18 cellular contexts compared by ENCODE assay signal in the genomic region with DNA sequence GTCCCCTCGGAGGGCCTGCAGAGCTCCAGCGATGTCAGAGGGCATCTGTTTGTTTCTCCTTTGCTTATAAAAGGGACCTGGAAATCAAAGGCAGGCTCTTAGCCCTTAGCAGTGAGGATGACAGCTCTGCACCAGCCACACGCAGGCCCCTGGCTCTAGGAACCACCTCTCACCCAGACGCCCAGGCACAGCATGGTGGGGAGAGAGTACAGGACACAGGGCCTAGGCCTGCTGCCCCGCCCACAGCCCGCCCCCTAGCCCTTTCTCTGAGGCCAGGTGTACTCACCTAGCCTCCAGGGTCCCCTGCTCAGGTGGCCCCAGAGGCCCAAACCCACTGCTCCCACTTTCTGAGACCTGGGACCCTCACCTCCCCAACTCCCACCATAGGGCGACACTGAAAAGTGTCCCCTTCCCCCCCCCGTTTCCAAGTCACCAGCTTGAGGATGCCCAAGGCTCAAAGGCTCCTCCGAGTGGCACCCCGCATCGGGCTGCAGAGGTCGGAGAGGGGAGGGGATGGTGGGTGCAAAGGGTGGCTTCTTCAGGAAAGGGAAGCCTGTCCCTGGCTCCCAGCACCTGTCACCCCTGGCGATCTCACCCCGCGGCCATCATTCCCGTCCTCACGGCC. TPM values are rescaled to one million over a fixed set of nuclear protein-coding genes. Genes with fewer than 3 reads are reported as not detected.
DNase-seq lines count a peak whose midpoint lies in the region; TF ChIP-seq lines count a peak whose summit lies in the region.
"Had no signal": no experiment of that assay in that cellular context is flagged by ENCODE, and none has a peak within 500 bp of the region (broad histone marks: within the 10 kb centered on the region; RNA-seq: fewer than 3 reads in every experiment).

No MANE protein-coding gene starts in this region.

- no peak overlapping the region for H3K4me2 ChIP-seq in osteoblast (ENCODE audit: insufficient read depth, low read length)

- H3K4me1 ChIP-seq in HUES48 (ENCODE audit: control insufficient read depth, insufficient read depth, low read length) (no peaks in the 10 kb centered on the region), NT2/D1 (ENCODE audit: insufficient read depth, insufficient read length) (peaks cover 4% of the 10 kb centered on the region), osteoblast (ENCODE audit: insufficient read depth, low read length) (no peaks in the 10 kb centered on the region)
- H3K4me1 ChIP-seq: SJSA1 had no signal

- peaks cover 44% of the 10 kb centered on the region for H3K27me3 ChIP-seq in HUES48 (ENCODE audit: control insufficient read depth, insufficient read depth, low read length)
- peaks cover 50% of the 10 kb centered on the region for H3K27me3 ChIP-seq in NT2/D1 (ENCODE audit: insufficient read depth, insufficient read length)
- H3K27me3 ChIP-seq in osteoblast (ENCODE audit: insufficient read depth, low read length), result peaks cover 24% of the 10 kb centered on the region

- H3K9ac ChIP-seq in HUES48 (ENCODE audit: low read depth, low read length) (0 out of 2 replicates have a peak overlapping the region, but pooled peaks have one; percentile 21), NT2/D1 (ENCODE audit: insufficient read length, low read depth) (no peak overlapping the region)

- DNase-seq in NT2/D1 (ENCODE audit: low read depth, low spot score) (no peak), osteoblast (ENCODE audit: insufficient read length, low spot score, missing footprints) (peak; percentile 60), foreskin fibroblast (no peak), NCI-H226 (no peak), NCI-H2029 treated with DMSO at 0.1 percent for 48 hours (lab: John Stamatoyannopoulos, UW) (no peak)
- no peak for DNase-seq in activated CD4-positive, alpha-beta T cell treated with anti-CD3 and anti-CD28 coated beads for 1 hour
- DNase-seq: AML-193; Calu3; hypothalamus; stimulated activated CD4-positive, alpha-beta T cell treated with anti-CD3 and anti-CD28 coated beads, Interleukin-4, amount 100 ng/mL, for 1 hour; stimulated activated naive CD8-positive, alpha-beta T cell treated with anti-CD3 and anti-CD28 coated beads, Interleukin-15, amount 100 ng/mL, for 72 hours had no signal

- no peaks in the 10 kb centered on the region for H3K79me2 ChIP-seq in osteoblast (ENCODE audit: insufficient read depth, low read length)

- H3K36me3 ChIP-seq in HUES48 (ENCODE audit: control insufficient read depth, insufficient read depth, low read length) (no peaks in the 10 kb centered on the region), NT2/D1 (ENCODE audit: insufficient read depth, insufficient read length, low read length) (no peaks in the 10 kb centered on the region), osteoblast (ENCODE audit: insufficient read depth, low read length) (no peaks in the 10 kb centered on the region)
- H3K36me3 ChIP-seq: SJSA1 had no signal

- no peak for TF ChIP-seq CTCF in osteoblast (IDR thresholded peaks at IDR 0.05; ENCODE audit: extremely low read depth, low read depth, low read length)
- no peak for TF ChIP-seq CTCF in foreskin fibroblast (IDR thresholded peaks at IDR 0.05; ENCODE audit: low read depth, low read length)

- H3K9me3 ChIP-seq in HUES48 (ENCODE audit: control insufficient read depth, insufficient read depth, low read length) (no peaks in the 10 kb centered on the region), NT2/D1 (ENCODE audit: insufficient read depth, low read length) (no peaks in the 10 kb centered on the region), iPS-18c (ENCODE audit: control insufficient read depth, insufficient read depth, low read length) (no peaks in the 10 kb centered on the region), osteoblast (ENCODE audit: low read depth, low read length) (no peaks in the 10 kb centered on the region)
- H3K9me3 ChIP-seq: SJSA1 had no signal

- H3K27ac ChIP-seq in HUES48 (ENCODE audit: low read depth, low read length) (no peak overlapping the region), osteoblast (ENCODE audit: low read depth, low read length) (no peak overlapping the region)
- H3K27ac ChIP-seq: SJSA1 had no signal

- H4K20me1 ChIP-seq in osteoblast (ENCODE audit: insufficient read depth, low read length), result no peaks in the 10 kb centered on the region

- H3K4me3 ChIP-seq in HUES48 (ENCODE audit: low read depth, low read length), result peak overlapping the region; percentile 84
- H3K4me3 ChIP-seq in NT2/D1 (ENCODE audit: insufficient read length, low read depth), result peak overlapping the region; percentile 43
- H3K4me3 ChIP-seq in iPS-18c (ENCODE audit: insufficient read depth, low read depth, low read length), result peak overlapping the region; percentile 81
- no peak overlapping the region for H3K4me3 ChIP-seq in osteoblast (ENCODE audit: insufficient read depth, low read length)
- no peak overlapping the region for H3K4me3 ChIP-seq in foreskin fibroblast (ENCODE audit: low read depth in 1 of 2, low read length in 2 of 2)
- H3K4me3 ChIP-seq: SJSA1 had no signal

- no peak overlapping the region for H2AFZ ChIP-seq in osteoblast (ENCODE audit: low read length)

RNA-seq across cellular contexts. Expression of a gene that starts 0.7 kb away (rescaled TPM):
- under 0.01 TPM in 1 of 2 replicates, not detected in the other for total RNA-seq in osteoblast
- total RNA-seq: Calu3, SJSA1 had no signal

RNA-seq across cellular contexts. Expression of a gene that starts 42.9 kb away (rescaled TPM):
- total RNA-seq in osteoblast, result not detected in 2 replicates
- total RNA-seq: Calu3, H4, lower leg skin, posterior vena cava, SJSA1, urinary bladder had no signal

Comparison
In these comparisons a context has a peak if more than half of its experiments do, and no peak if none do; other contexts are left out.
1. H3K4me3 ChIP-seq: peak in HUES48 (single experiment), NT2/D1 (single experiment) and iPS-18c (single experiment); none in osteoblast (single experiment) and foreskin fibroblast (0 of 2).